9 cellular contexts compared by ENCODE assay signal in the genomic region with DNA sequence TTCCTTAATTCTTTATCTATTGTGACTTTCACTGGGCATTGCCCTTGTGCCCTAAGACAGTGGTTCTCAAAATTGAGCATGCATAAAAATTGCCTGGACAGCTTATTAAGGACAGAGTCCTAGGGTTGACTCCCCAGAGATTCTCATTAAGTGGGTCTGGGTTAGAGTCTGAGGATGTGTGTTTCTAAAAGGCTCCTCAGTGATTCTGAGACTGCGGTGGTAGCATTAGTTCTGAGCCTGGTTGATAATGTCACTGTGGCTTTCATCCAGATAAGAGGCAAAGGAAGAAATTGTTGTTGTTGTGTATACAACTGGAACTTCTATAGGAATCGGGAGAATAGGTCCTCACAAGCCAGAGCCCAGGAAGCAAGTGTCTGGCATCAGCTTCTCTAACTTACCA. TPM values are rescaled to one million over a fixed set of nuclear protein-coding genes. Genes with fewer than 3 reads are reported as not detected.
DNase-seq lines count a peak whose midpoint lies in the region; ATAC-seq and TF ChIP-seq lines count a peak whose summit lies in the region.
"Had no signal": no experiment of that assay in that cellular context is flagged by ENCODE, and none has a peak within 500 bp of the region (broad histone marks: within the 10 kb centered on the region; RNA-seq: fewer than 3 reads in every experiment).

No MANE protein-coding gene starts in this region.

- peaks cover 45% of the 10 kb centered on the region for H3K36me3 Mint-ChIP-seq in activated B cell treated with CpG ODN at 0.5 μM for 24 hours (ENCODE audit: low read depth)

- 56 to 73% methylated on average over 2 of the region's 2 CpGs for WGBS in body of pancreas, 2 donors

- POLR2A ChIA-PET in activated B cell treated with CpG ODN at 0.5 μM for 24 hours (lab: Charles Lee): interaction anchor here (1.8 to 2.7 kb wide), 3 partner anchors 24 to 111 kb away, joined by 7 to 17 read pairs (median 15); a partner anchor contains a TSS

- H3K36me3 ChIP-seq in skeletal muscle satellite cell (ENCODE audit: insufficient read depth, low read length) (no peaks in the 10 kb centered on the region), body of pancreas (replicated peaks in 1 of 2; ENCODE audit: insufficient read depth in 1 of 2, low read depth in 2 of 2) (no peaks in the 10 kb centered on the region)

- H3K27ac Mint-ChIP-seq in activated B cell treated with CpG ODN at 0.5 μM for 24 hours: peak overlapping the region; percentile 98

- no peaks in the 10 kb centered on the region for H3K27me3 Mint-ChIP-seq in activated B cell treated with CpG ODN at 0.5 μM for 24 hours

- H3K9me3 ChIP-seq in skeletal muscle satellite cell (replicated peaks; ENCODE audit: low read length) (no peaks in the 10 kb centered on the region), body of pancreas (no peaks in the 10 kb centered on the region)

- peaks cover 4% of the 10 kb centered on the region for H3K9me3 Mint-ChIP-seq in activated B cell treated with CpG ODN at 0.5 μM for 24 hours

- ATAC-seq in activated B cell treated with CpG ODN at 0.5 μM for 24 hours (ENCODE audit: low read depth): no peak
- no peak for ATAC-seq in body of pancreas
- no peak for ATAC-seq in GM21529 (IDR thresholded peaks at IDR 0.05; ENCODE audit: unreplicated experiment)

- H3K27ac ChIP-seq in body of pancreas: peak overlapping the region in 2 of 4 donors; percentile 76 to 83

- DNase-seq in GM12865 (ENCODE audit: low read depth) (no peak), activated B cell treated with CpG ODN at 0.5 μM for 24 hours (no peak), fibroblast of pulmonary artery (ENCODE audit: low read depth) (no peak), body of pancreas (no peak)
- DNase-seq in activated effector memory CD4-positive, alpha-beta T cell treated with anti-CD3 and anti-CD28 coated beads, Interleukin-2, amount 50 U/mL, for 16 hours: no peak
- DNase-seq: NCI-H1092; stimulated activated CD4-positive, alpha-beta T cell treated with anti-CD3 and anti-CD28 coated beads, Interleukin-4, amount 100 ng/mL, for 24 hours had no signal

- no peak for TF ChIP-seq POLR2A in body of pancreas (IDR thresholded peaks at IDR 0.05)

- H3K4me1 Mint-ChIP-seq in activated B cell treated with CpG ODN at 0.5 μM for 24 hours: peaks cover 42% of the 10 kb centered on the region

- CTCF ChIA-PET in activated B cell treated with CpG ODN at 0.5 μM for 24 hours (lab: Charles Lee): interaction anchor here (0.9 to 3.6 kb wide), 2 partner anchors 64 to 66 kb away, joined by 4 to 19 read pairs; no protein-coding TSS in a partner anchor

- H3K4me2 ChIP-seq in skeletal muscle satellite cell (ENCODE audit: low read length): peak overlapping the region; percentile 87

- TF ChIP-seq CTCF in GM12865 (IDR thresholded peaks at IDR 0.05; ENCODE audit: insufficient read depth, low read depth, low read length, missing control alignments): no peak
- TF ChIP-seq CTCF in activated B cell treated with CpG ODN at 0.5 μM for 24 hours (IDR thresholded peaks at IDR 0.05): no peak
- no peak for TF ChIP-seq CTCF in fibroblast of pulmonary artery (IDR thresholded peaks at IDR 0.05; ENCODE audit: low read length, missing control alignments)
- no peak for TF ChIP-seq CTCF in body of pancreas (IDR thresholded peaks at IDR 0.05)

- H3K27me3 ChIP-seq in skeletal muscle satellite cell (ENCODE audit: control insufficient read depth, insufficient read depth, low read length): no peaks in the 10 kb centered on the region
- H3K27me3 ChIP-seq in body of pancreas: no peaks in the 10 kb centered on the region

- H3K9ac ChIP-seq in skeletal muscle satellite cell (ENCODE audit: low read depth, low read length): peak overlapping the region; percentile 89

- intact Hi-C loops in activated B cell treated with CpG ODN at 0.5 μM for 24 hours (cut with micrococcal nuclease): loop anchor here (2.0 kb wide), 1 partner anchor 66 kb away; no protein-coding TSS in a partner anchor
- intact Hi-C loops in body of pancreas (cut with DNase I): no loop called here

- H3K4me1 ChIP-seq in skeletal muscle satellite cell (ENCODE audit: control insufficient read depth, insufficient read depth, low read length) (peaks cover 16% of the 10 kb centered on the region), body of pancreas (peaks cover 26% of the 10 kb centered on the region)

- H3K4me3 Mint-ChIP-seq in activated B cell treated with CpG ODN at 0.5 μM for 24 hours: peak overlapping the region; percentile 91

- H3K4me3 ChIP-seq in GM12865 (ENCODE audit: low read depth, low read length): peak overlapping the region; percentile 61
- peak overlapping the region; percentile 55 for H3K4me3 ChIP-seq in fibroblast of pulmonary artery (replicated peaks; ENCODE audit: low read depth, low read length)
- no peak overlapping the region for H3K4me3 ChIP-seq in skeletal muscle satellite cell (ENCODE audit: low read length)
- H3K4me3 ChIP-seq in body of pancreas: no peak overlapping the region

RNA-seq across cellular contexts. Expression of a gene that starts 1.3 kb away (rescaled TPM):
- total RNA-seq in activated B cell treated with CpG ODN at 0.5 μM for 24 hours (4.9 and 5.7 TPM in 2 replicates), body of pancreas (1 to 10 TPM in 1 of 2 donors, not detected in 1; 1.6 TPM)
- total RNA-seq in skeletal muscle satellite cell (2012; rRNA removed): 2.0 and 3.0 TPM in 2 replicates

RNA-seq across cellular contexts. Expression of a gene that starts 24.6 kb away (rescaled TPM):
- total RNA-seq in activated B cell treated with CpG ODN at 0.5 μM for 24 hours: 3.2 TPM in 2 replicates
- 8.7 and 13.7 TPM in 2 replicates for total RNA-seq in skeletal muscle satellite cell (2012; rRNA removed)
- 1 to 10 TPM; 2.3 to 3.9 TPM for total RNA-seq in body of pancreas

RNA-seq across cellular contexts. Expression of a gene that starts 51.6 kb away (rescaled TPM):
- total RNA-seq in activated B cell treated with CpG ODN at 0.5 μM for 24 hours: 32.8 and 35.3 TPM in 2 replicates
- total RNA-seq in skeletal muscle satellite cell (2012; rRNA removed): 55.7 and 71.2 TPM in 2 replicates
- total RNA-seq in body of pancreas: 10 to 100 TPM; 19.8 to 30.4 TPM

Comparison
In these comparisons a context has a peak if more than half of its experiments do, and no peak if none do; other contexts are left out.
1. H3K4me3 ChIP-seq: peak in GM12865 (single experiment) and fibroblast of pulmonary artery (single experiment); none in skeletal muscle satellite cell (single experiment) and body of pancreas (0 of 2).